Comparison of ENCODE assay signal across 9 cellular contexts in genomic region chr3:142019794-142020320, GRCh38.
A peak's percentile ranks its signal among the peaks of the same experiment; 100 is the strongest.
DNase-seq lines count a peak whose midpoint lies in the region; ATAC-seq and TF ChIP-seq lines count a peak whose summit lies in the region.
"Had no signal": no experiment of that assay in that cellular context is flagged by ENCODE, and none has a peak within 500 bp of the region (broad histone marks: within the 10 kb centered on the region; RNA-seq: fewer than 3 reads in every experiment).

No MANE protein-coding gene starts in this region.

- DNase-seq in kidney tubule cell (ENCODE audit: low spot score) (peak; percentile 85), upper lobe of left lung (no peak), NCI-H1930 (lab: John Stamatoyannopoulos, UW) (no peak), NCI-H1417 (lab: John Stamatoyannopoulos, UW) (no peak), RKO (ENCODE audit: low spot score) (no peak)
- DNase-seq: activated effector memory CD4-positive, alpha-beta T cell treated with anti-CD3 and anti-CD28 coated beads, Interleukin-2, amount 50 U/mL, for 16 hours had no signal

- peaks cover 9 to 23% (median 15%) of the 10 kb centered on the region in 4 donors for H3K4me1 ChIP-seq in upper lobe of left lung

- WGBS in upper lobe of left lung, 2 donors = 56 to 62% methylated on average over 2 of the region's 2 CpGs

- TF ChIP-seq EP300 in upper lobe of left lung (IDR thresholded peaks at IDR 0.05) = no peak

- H3K27me3 ChIP-seq in upper lobe of left lung = no peaks in the 10 kb centered on the region

- no peak overlapping the region for H3K27ac ChIP-seq in upper lobe of left lung

- no peak for TF ChIP-seq CTCF in upper lobe of left lung (IDR thresholded peaks at IDR 0.05)

- peak; percentile 83 for ATAC-seq in GM18861 (IDR thresholded peaks at IDR 0.05; ENCODE audit: unreplicated experiment)
- ATAC-seq in GM21723 (IDR thresholded peaks at IDR 0.05; ENCODE audit: unreplicated experiment) = peak; percentile 49
- ATAC-seq in HG03565 (IDR thresholded peaks at IDR 0.05; ENCODE audit: unreplicated experiment) = peak; percentile 69
- ATAC-seq in upper lobe of left lung (ENCODE audit: low FRiP score in 2 of 2) = no peak

- no peaks in the 10 kb centered on the region for H3K9me3 ChIP-seq in upper lobe of left lung

- no peak overlapping the region for H3K4me3 ChIP-seq in upper lobe of left lung

- no peak for TF ChIP-seq POLR2A in upper lobe of left lung (IDR thresholded peaks at IDR 0.05)

- H3K36me3 ChIP-seq in upper lobe of left lung = no peaks in the 10 kb centered on the region

Comparison
In these comparisons a context has a peak if more than half of its experiments do, and no peak if none do; other contexts are left out.
1. ATAC-seq: peak in GM18861 (single experiment), GM21723 (single experiment) and HG03565 (single experiment); none in upper lobe of left lung (0 of 2).